Comparison of ENCODE assay signal across 10 cellular contexts in genomic region chr5:72281764-72282499, GRCh38. TPM values are rescaled to one million over a fixed set of nuclear protein-coding genes. Genes with fewer than 3 reads are reported as not detected.
DNase-seq lines count a peak whose midpoint lies in the region; ATAC-seq, FAIRE-seq and TF ChIP-seq lines count a peak whose summit lies in the region.
"Had no signal": no experiment of that assay in that cellular context is flagged by ENCODE, and none has a peak within 500 bp of the region (broad histone marks: within the 10 kb centered on the region; RNA-seq: fewer than 3 reads in every experiment).

No MANE protein-coding gene starts in this region.

- H3K27ac ChIP-seq in A549, result peak overlapping the region; percentile 83
- peak overlapping the region; percentile 56; the same call in 1 of the 2 replicates for H3K27ac ChIP-seq in HUES6 (ENCODE audit: low read depth, low read length)
- peak overlapping the region in 1 of 2 donors; percentile 22 for H3K27ac ChIP-seq in left lung
- H3K27ac ChIP-seq: right lobe of liver had no signal

- H3K4me1 ChIP-seq in A549, result peaks cover 34% of the 10 kb centered on the region
- H3K4me1 ChIP-seq in HUES6 (ENCODE audit: control insufficient read depth, insufficient read depth, low read length), result no peaks in the 10 kb centered on the region
- H3K4me1 ChIP-seq in left lung, result peaks cover 0 to 6% of the 10 kb centered on the region in 2 donors

- no peak overlapping the region for H3K9ac ChIP-seq in HUES6 (ENCODE audit: low read length)

- H3K4me3 ChIP-seq in A549 (no peak overlapping the region), HUES6 (ENCODE audit: low read depth, low read length) (no peak overlapping the region), left lung (no peak overlapping the region)
- H3K4me3 ChIP-seq: right lobe of liver had no signal

- no peaks in the 10 kb centered on the region for H3K27me3 ChIP-seq in HUES6 (ENCODE audit: control insufficient read depth, insufficient read depth, low read length)
- H3K27me3 ChIP-seq in left lung, result no peaks in the 10 kb centered on the region
- H3K27me3 ChIP-seq: right lobe of liver had no signal

- WGBS in A549 (ENCODE audit: missing lambda C conversion rate), result 62% methylated on average over 3 of the region's 3 CpGs

- DNase-seq in A549 (ENCODE audit: low read depth in 1 of 2, low spot score in 1 of 2), result peak in 1 of 2 experiments; percentile 56
- peak; percentile 40 for DNase-seq in astrocyte of the hippocampus (ENCODE audit: low read depth, low spot score)
- DNase-seq in left lung, result no peak
- no peak for DNase-seq in OCI-M2 (lab: John Stamatoyannopoulos, UW; ENCODE audit: unreplicated experiment)
- no peak for DNase-seq in NCI-H146 (lab: John Stamatoyannopoulos, UW)
- no peak for DNase-seq in pons (ENCODE audit: low spot score)
- DNase-seq: GDM1, right lobe of liver had no signal

- TF ChIP-seq CTCF in A549 (IDR thresholded peaks at IDR 0.05) (no peak), left lung (IDR thresholded peaks at IDR 0.05) (no peak)

- 0 out of 5 replicates have a peak, but pooled peaks of 1 of the 2 experiments have one; percentile 21 for TF ChIP-seq EP300 in A549 (IDR thresholded peaks at IDR 0.05)

- ATAC-seq in A549, result peak in 1 of 2 experiments; percentile 26; a peak in 1 of 6 replicates
- ATAC-seq in left lung, result peak; percentile 46
- no peak for ATAC-seq in GM18498 (IDR thresholded peaks at IDR 0.05; ENCODE audit: unreplicated experiment)

- intact Hi-C loops in left lung (cut with DNase I), result no loop called here

- H3K36me3 ChIP-seq in HUES6 (ENCODE audit: control insufficient read depth, insufficient read depth, low read length), result peaks cover 33% of the 10 kb centered on the region
- H3K36me3 ChIP-seq in left lung, result no peaks in the 10 kb centered on the region
- H3K36me3 ChIP-seq: right lobe of liver had no signal

- CTCF ChIA-PET in A549 (lab: Yijun Ruan, JAX), result interaction anchor here (0.6 to 3.1 kb wide), 12 partner anchors 8 to 559 kb away, joined by 3 to 11 read pairs (median 5); no protein-coding TSS in a partner anchor

- H3K9me3 ChIP-seq in A549 (no peaks in the 10 kb centered on the region), HUES6 (ENCODE audit: control insufficient read depth, insufficient read depth, low read depth, low read length) (no peaks in the 10 kb centered on the region), left lung (no peaks in the 10 kb centered on the region)
- H3K9me3 ChIP-seq: right lobe of liver had no signal

- POLR2A ChIA-PET in A549 (lab: Yijun Ruan, JAX), result interaction anchor here (0.9 to 1.9 kb wide), 5 partner anchors 10 to 215 kb away, joined by 3 to 8 read pairs (median 4); no protein-coding TSS in a partner anchor

- FAIRE-seq in A549 (lab: Jason Lieb, UNC), result peak; percentile 49

- TF ChIP-seq RAD21 in A549 (conservative IDR thresholded peaks at IDR 0.05 in 1 of 2, IDR thresholded peaks at IDR 0.05 in 1 of 2), result no peak

- H3K4me2 ChIP-seq in A549, result peak overlapping the region; percentile 59

- no peak for TF ChIP-seq POLR2A in A549 (IDR thresholded peaks at IDR 0.05; ENCODE audit: low read length)

TF ChIP-seq in A549, 52 proteins besides CTCF, POLR2A, EP300 and RAD21:
- TF ChIP-seq ATOH8 (CRISPR knock-in tag; IDR thresholded peaks at IDR 0.05; ENCODE audit: low read depth) (no peak), HDAC2 (IDR thresholded peaks at IDR 0.05) (no peak), ZSCAN20 (CRISPR knock-in tag; IDR thresholded peaks at IDR 0.05) (no peak), RCOR1 (IDR thresholded peaks at IDR 0.05; ENCODE audit: low read depth, low read length) (no peak), PBX3 (IDR thresholded peaks at IDR 0.05) (no peak), ZFP36 (IDR thresholded peaks at IDR 0.05; ENCODE audit: borderline replicate concordance, partially characterized antibody) (no peak), FOXS1 (CRISPR knock-in tag; IDR thresholded peaks at IDR 0.05) (no peak), CEBPB (IDR thresholded peaks at IDR 0.05) (peak; percentile 63 to 86), ZC3H11A (IDR thresholded peaks at IDR 0.05) (no peak)

RNA-seq across cellular contexts. Expression of gene MRPS27, which starts 38.1 kb away (rescaled TPM):
- 141 and 160 TPM in 2 replicates for polyA plus RNA-seq in A549 (2011; rRNA removed)
- polyA plus RNA-seq in A549 (2012; cell fraction: cytosol; rRNA removed), result 66.9 and 73.2 TPM in 2 replicates
- polyA plus RNA-seq in A549 (2012; cell fraction: nucleus; rRNA removed), result 57.2 and 72.5 TPM in 2 replicates
- polyA plus RNA-seq in A549 (2017; fragmentation: RNase III; extraction: RNeasy Plus Mini Kit Qiagen cat#74134 plus additional on column Dnase treatment), result 73.8 to 81.1 TPM (median 81.0 TPM) in 3 replicates
- polyA minus RNA-seq in A549 (2011; rRNA and poly(A)+ RNA removed), result 154 and 167 TPM in 2 replicates
- 10 to 100 TPM; 44.1 to 46.2 TPM for total RNA-seq in left lung

RNA-seq across cellular contexts. Expression of gene PTCD2, which starts 38.2 kb away (rescaled TPM):
- 26.5 and 31.1 TPM in 2 replicates for polyA plus RNA-seq in A549 (2011; rRNA removed)
- 8.0 and 8.8 TPM in 2 replicates for polyA plus RNA-seq in A549 (2012; cell fraction: cytosol; rRNA removed)
- polyA plus RNA-seq in A549 (2012; cell fraction: nucleus; rRNA removed), result 6.7 and 7.8 TPM in 2 replicates
- 12.6 to 14.4 TPM (median 13.2 TPM) in 3 replicates for polyA plus RNA-seq in A549 (2017; fragmentation: RNase III; extraction: RNeasy Plus Mini Kit Qiagen cat#74134 plus additional on column Dnase treatment)
- polyA minus RNA-seq in A549 (2011; rRNA and poly(A)+ RNA removed), result 17.9 and 21.4 TPM in 2 replicates
- total RNA-seq in left lung, result 1 to 10 TPM; 7.6 to 7.9 TPM
